ENCODE assay signal across 2 cellular contexts in the genomic region with DNA sequence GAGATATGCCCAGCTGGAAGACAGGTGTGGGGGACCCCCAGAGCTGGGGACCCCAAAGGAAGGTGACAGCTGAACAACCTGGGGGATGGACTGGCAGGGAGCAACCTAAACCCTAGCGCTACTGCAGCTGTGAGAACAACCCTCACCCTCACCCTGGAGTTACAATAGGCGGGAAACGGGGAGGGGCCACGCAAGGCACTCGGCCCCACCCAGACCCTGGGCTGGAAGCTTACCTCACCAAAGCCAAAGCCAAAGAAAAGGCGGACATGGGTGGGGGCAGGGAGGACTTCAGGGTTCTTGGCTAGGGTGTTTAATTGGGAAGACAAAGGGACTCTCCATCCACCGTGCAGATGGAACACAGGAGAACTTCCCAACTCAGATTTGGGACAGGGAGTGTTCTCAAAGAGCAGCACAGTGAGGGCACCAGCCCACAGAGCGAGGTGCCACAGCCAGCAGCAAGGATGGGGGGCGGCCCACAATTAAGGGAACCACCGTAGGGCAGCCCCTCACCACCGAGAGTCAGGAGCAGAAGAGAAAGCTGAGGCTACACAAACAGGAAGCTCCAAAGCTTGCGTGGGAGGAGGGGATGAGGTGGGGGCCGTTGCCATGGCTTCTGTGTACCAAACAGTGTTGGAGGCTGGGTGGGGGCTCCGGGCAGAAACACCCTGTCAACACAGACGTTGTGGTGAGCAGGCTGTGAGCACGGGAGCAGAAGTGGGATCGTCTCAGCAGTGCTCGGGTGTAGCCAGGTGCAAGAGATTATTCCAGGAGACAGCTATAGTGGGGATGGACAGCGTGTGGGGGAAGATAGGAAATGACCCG.
TF ChIP-seq lines count a peak whose summit lies in the region.

No MANE protein-coding gene starts in this region.

TF ChIP-seq in IMR-90, 13 proteins besides CTCF, POLR2A, EP300 and RAD21:
- TF ChIP-seq RCOR1 (IDR thresholded peaks at IDR 0.05; ENCODE audit: insufficient replicate concordance, low read length) (no peak), CEBPB (IDR thresholded peaks at IDR 0.05; ENCODE audit: low read depth, low read length) (no peak), MAFK (IDR thresholded peaks at IDR 0.05; ENCODE audit: low read depth, low read length) (no peak), NFE2L2 (IDR thresholded peaks at IDR 0.05; ENCODE audit: low read depth, low read length) (0 out of 2 replicates have a peak, but pooled peaks have one; percentile 4), CHD1 (IDR thresholded peaks at IDR 0.05; ENCODE audit: low read depth, low read length) (no peak), MAZ (IDR thresholded peaks at IDR 0.05; ENCODE audit: borderline replicate concordance, low read depth, low read length) (peak; percentile 99), MXI1 (IDR thresholded peaks at IDR 0.05; ENCODE audit: borderline replicate concordance, low read depth, low read length) (no peak), RFX5 (IDR thresholded peaks at IDR 0.05; ENCODE audit: low read depth, low read length) (no peak), BHLHE40 (IDR thresholded peaks at IDR 0.05; ENCODE audit: low read depth, low read length) (peak; percentile 89), SMC3 (IDR thresholded peaks at IDR 0.05; ENCODE audit: low read depth, low read length) (no peak), FOS (IDR thresholded peaks at IDR 0.05; ENCODE audit: low read depth, low read length) (0 out of 2 replicates have a peak, but pooled peaks have one; percentile 14)
- TF ChIP-seq, protein P1, sequence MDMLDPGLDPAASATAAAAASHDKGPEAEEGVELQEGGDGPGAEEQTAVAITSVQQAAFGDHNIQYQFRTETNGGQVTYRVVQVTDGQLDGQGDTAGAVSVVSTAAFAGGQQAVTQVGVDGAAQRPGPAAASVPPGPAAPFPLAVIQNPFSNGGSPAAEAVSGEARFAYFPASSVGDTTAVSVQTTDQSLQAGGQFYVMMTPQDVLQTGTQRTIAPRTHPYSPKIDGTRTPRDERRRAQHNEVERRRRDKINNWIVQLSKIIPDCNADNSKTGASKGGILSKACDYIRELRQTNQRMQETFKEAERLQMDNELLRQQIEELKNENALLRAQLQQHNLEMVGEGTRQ (IDR thresholded peaks at IDR 0.05; ENCODE audit: low read depth, low read length): peak; percentile 12; the same call in 1 of the 2 replicates
- TF ChIP-seq, protein P2, sequence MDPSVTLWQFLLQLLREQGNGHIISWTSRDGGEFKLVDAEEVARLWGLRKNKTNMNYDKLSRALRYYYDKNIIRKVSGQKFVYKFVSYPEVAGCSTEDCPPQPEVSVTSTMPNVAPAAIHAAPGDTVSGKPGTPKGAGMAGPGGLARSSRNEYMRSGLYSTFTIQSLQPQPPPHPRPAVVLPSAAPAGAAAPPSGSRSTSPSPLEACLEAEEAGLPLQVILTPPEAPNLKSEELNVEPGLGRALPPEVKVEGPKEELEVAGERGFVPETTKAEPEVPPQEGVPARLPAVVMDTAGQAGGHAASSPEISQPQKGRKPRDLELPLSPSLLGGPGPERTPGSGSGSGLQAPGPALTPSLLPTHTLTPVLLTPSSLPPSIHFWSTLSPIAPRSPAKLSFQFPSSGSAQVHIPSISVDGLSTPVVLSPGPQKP (IDR thresholded peaks at IDR 0.05; ENCODE audit: borderline replicate concordance, low read depth, low read length): no peak

TF ChIP-seq in SK-N-SH, 30 proteins besides CTCF, POLR2A, EP300 and RAD21:
- no peak for TF ChIP-seq MXI1 (IDR thresholded peaks at IDR 0.05; ENCODE audit: low read depth, low read length)
- TF ChIP-seq RXRA (IDR thresholded peaks at IDR 0.05; ENCODE audit: borderline replicate concordance, low read depth): no peak
